Comparison of ENCODE assay signal across 9 cellular contexts in genomic region chr2:189613650-189614420, GRCh38. TPM values are rescaled to one million over a fixed set of nuclear protein-coding genes. Genes with fewer than 3 reads are reported as not detected.
A peak's percentile ranks its signal among the peaks of the same experiment; 100 is the strongest.
DNase-seq lines count a peak whose midpoint lies in the region; ATAC-seq and TF ChIP-seq lines count a peak whose summit lies in the region.
"Had no signal": no experiment of that assay in that cellular context is flagged by ENCODE, and none has a peak within 500 bp of the region (broad histone marks: within the 10 kb centered on the region; RNA-seq: fewer than 3 reads in every experiment).

No MANE protein-coding gene starts in this region.

- in situ Hi-C loops in brain microvascular endothelial cell (cut with HindIII; ENCODE audit: low pct_ligation_motif_present, low sequenced_read_pairs): no loop called here

- peak; percentile 79 for DNase-seq in LHCN-M2 (ENCODE audit: low read depth)
- DNase-seq in brain microvascular endothelial cell: peak; percentile 65
- DNase-seq in left kidney (ENCODE audit: low read depth, low spot score): peak; percentile 25
- DNase-seq in tibial artery: no peak
- no peak for DNase-seq in NOMO-1 (lab: John Stamatoyannopoulos, UW; ENCODE audit: unreplicated experiment in 2 of 2)
- DNase-seq: naive B cell, PC-3 had no signal

- H3K4me3 ChIP-seq in brain microvascular endothelial cell (ENCODE audit: low read depth, low read length): no peak overlapping the region
- H3K4me3 ChIP-seq in tibial artery: peak overlapping the region; percentile 37 to 39

- H3K4me1 ChIP-seq in tibial artery: peaks cover 0 to 21% (median 5%) of the 10 kb centered on the region in 4 donors

- intact Hi-C loops in tibial artery (cut with DNase I; ENCODE audit: low total_unique reads): no loop called here

- no peaks in the 10 kb centered on the region for H3K9me3 ChIP-seq in tibial artery

- H3K36me3 ChIP-seq in brain microvascular endothelial cell (replicated peaks) (no peaks in the 10 kb centered on the region), tibial artery (no peaks in the 10 kb centered on the region)

- ATAC-seq in HG02840 (IDR thresholded peaks at IDR 0.05; ENCODE audit: low FRiP score, unreplicated experiment) (no peak), HG02973 (IDR thresholded peaks at IDR 0.05; ENCODE audit: unreplicated experiment) (no peak)
- ATAC-seq: PC-3 had no signal

- H3K27ac ChIP-seq in brain microvascular endothelial cell: peak overlapping the region; percentile 94
- peak overlapping the region; percentile 61 to 65 for H3K27ac ChIP-seq in tibial artery

- no peak for TF ChIP-seq CTCF in brain microvascular endothelial cell (IDR thresholded peaks at IDR 0.05; ENCODE audit: low read depth, low read length, missing control alignments)
- no peak for TF ChIP-seq CTCF in tibial artery (IDR thresholded peaks at IDR 0.05)

- H3K27me3 ChIP-seq in brain microvascular endothelial cell (replicated peaks) (no peaks in the 10 kb centered on the region), tibial artery (no peaks in the 10 kb centered on the region)

RNA-seq across cellular contexts. Expression of gene SLC40A1, which starts 33.2 kb away (rescaled TPM):
- total RNA-seq in LHCN-M2 (2014; rRNA removed): 7.1 and 7.6 TPM in 2 replicates
- 3.4 TPM for polyA plus RNA-seq in LHCN-M2 (2012)

RNA-seq across cellular contexts. Expression of gene ASNSD1, which starts 47.4 kb away (rescaled TPM):
- total RNA-seq in LHCN-M2 (2014; rRNA removed): 74.6 and 79.4 TPM in 2 replicates
- 22.6 TPM for polyA plus RNA-seq in LHCN-M2 (2012)

Comparison
In these comparisons a context has a peak if more than half of its experiments do, and no peak if none do; other contexts are left out.
1. DNase-seq: peak in LHCN-M2 (single experiment), brain microvascular endothelial cell (single experiment) and left kidney (single experiment); none in tibial artery (0 of 2) and NOMO-1 (0 of 2).